Comparison of ENCODE assay signal across 8 cellular contexts in the genomic region with DNA sequence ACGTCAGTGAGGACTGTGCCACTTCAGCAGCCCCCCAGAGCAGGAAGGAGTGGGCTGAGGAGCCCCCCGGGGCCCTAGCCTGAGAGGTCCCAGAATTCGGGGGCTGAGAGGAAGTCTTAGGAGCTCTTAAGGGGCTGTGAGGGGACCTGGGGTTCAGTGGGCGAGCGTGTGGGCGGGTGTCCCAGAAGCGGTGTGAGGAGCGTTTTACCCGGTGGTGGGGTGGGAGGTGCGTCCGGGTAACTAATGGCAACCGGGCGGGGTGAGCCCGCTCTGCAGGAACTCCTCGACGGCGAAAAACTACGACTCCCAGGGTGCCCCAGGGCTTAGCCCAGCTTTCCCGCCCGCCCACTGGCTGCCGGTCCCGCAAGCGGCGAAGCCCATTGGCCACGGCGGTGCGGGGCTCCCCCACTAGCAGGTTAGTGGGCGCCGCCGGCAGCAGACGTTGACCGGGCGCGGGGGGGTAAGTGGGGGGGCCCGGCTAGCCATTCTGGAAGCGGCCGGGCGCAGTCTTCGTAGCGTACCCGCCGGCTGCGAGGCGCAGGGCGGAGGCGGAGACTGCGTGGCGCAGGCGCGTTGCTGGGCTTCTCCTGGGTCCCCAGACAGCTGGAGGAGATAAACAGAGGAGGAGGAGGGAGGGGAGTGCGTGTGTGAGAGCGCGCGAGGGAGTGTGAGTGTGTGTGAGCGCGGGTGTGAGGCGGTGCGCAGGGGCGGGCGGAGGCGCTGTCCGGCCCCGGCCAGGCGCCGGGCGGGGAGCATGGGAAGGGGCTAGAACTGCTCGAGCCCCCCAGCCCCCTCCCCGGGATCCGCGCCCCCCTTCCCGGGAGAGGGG. TPM values are rescaled to one million over a fixed set of nuclear protein-coding genes. Genes with fewer than 3 reads are reported as not detected.
DNase-seq lines count a peak whose midpoint lies in the region; ATAC-seq and TF ChIP-seq lines count a peak whose summit lies in the region.

A gene with protein sequence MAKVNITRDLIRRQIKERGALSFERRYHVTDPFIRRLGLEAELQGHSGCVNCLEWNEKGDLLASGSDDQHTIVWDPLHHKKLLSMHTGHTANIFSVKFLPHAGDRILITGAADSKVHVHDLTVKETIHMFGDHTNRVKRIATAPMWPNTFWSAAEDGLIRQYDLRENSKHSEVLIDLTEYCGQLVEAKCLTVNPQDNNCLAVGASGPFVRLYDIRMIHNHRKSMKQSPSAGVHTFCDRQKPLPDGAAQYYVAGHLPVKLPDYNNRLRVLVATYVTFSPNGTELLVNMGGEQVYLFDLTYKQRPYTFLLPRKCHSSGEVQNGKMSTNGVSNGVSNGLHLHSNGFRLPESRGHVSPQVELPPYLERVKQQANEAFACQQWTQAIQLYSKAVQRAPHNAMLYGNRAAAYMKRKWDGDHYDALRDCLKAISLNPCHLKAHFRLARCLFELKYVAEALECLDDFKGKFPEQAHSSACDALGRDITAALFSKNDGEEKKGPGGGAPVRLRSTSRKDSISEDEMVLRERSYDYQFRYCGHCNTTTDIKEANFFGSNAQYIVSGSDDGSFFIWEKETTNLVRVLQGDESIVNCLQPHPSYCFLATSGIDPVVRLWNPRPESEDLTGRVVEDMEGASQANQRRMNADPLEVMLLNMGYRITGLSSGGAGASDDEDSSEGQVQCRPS (plus strand): TSS at position 579 of the 829 bp plus-strand sequence. CDS start 26,423 bp downstream, outside the sequence.

- TF ChIP-seq CTCF in CD8-positive, alpha-beta T cell (IDR thresholded peaks at IDR 0.05): no peak
- TF ChIP-seq CTCF in lower lobe of right lung (IDR thresholded peaks at IDR 0.05): no peak

- H3K36me3 Mint-ChIP-seq in CD8-positive, alpha-beta T cell: peaks cover 6% of the 10 kb centered on the region

- H3K27me3 Mint-ChIP-seq in CD8-positive, alpha-beta T cell (ENCODE audit: low read depth): no peaks in the 10 kb centered on the region

- H3K4me3 Mint-ChIP-seq in CD8-positive, alpha-beta T cell: peak within 1 kb of the TSS; percentile 99

- H3K9me3 ChIP-seq in CD8-positive, alpha-beta T cell (ENCODE audit: low read length): no peaks in the 10 kb centered on the region
- no peaks in the 10 kb centered on the region for H3K9me3 ChIP-seq in ectodermal cell (ENCODE audit: control insufficient read depth, low read length)
- H3K9me3 ChIP-seq in lower lobe of right lung: no peaks in the 10 kb centered on the region

- peak; percentile 97 to 99 (median 98) for DNase-seq in CD8-positive, alpha-beta T cell
- DNase-seq in HS-27A (ENCODE audit: low read depth) (peak; percentile 92), NK-92 (lab: John Stamatoyannopoulos, UW; ENCODE audit: unreplicated experiment) (peak; percentile 91), lower lobe of right lung (peak; percentile 99)
- peak; percentile 90 to 97 for DNase-seq in activated CD8-positive, alpha-beta memory T cell treated with anti-CD3 and anti-CD28 coated beads for 1 hour (ENCODE audit: extremely low read depth in 1 of 2, low read depth in 1 of 2)
- peak; percentile 95 to 98 (median 97) for DNase-seq in stimulated activated CD4-positive, alpha-beta T cell treated with anti-CD3 and anti-CD28 coated beads, TNF-alpha, amount 100 ng/mL, for 24 hours (ENCODE audit: low read depth in 3 of 3)

- POLR2A ChIA-PET in CD8-positive, alpha-beta T cell (lab: Charles Lee): interaction anchor here (0.6 to 1.7 kb wide), 10 partner anchors 8 to 122 kb away, joined by 3 to 9 read pairs (median 4); a partner anchor contains a TSS

- H3K36me3 ChIP-seq in CD8-positive, alpha-beta T cell (ENCODE audit: insufficient read depth, low read length): no peaks in the 10 kb centered on the region
- H3K36me3 ChIP-seq in ectodermal cell (ENCODE audit: control insufficient read depth, insufficient read depth, low read length): no peaks in the 10 kb centered on the region
- H3K36me3 ChIP-seq in lower lobe of right lung: no peaks in the 10 kb centered on the region

- H3K27ac ChIP-seq in CD8-positive, alpha-beta T cell (ENCODE audit: low read depth, low read length): peak within 1 kb of the TSS; percentile 74
- H3K27ac ChIP-seq in ectodermal cell (ENCODE audit: insufficient read depth, low read depth, low read length, poor library complexity, severe bottlenecking) (no peak within 1 kb of the TSS), lower lobe of right lung (peak within 1 kb of the TSS; percentile 84)

- H3K4me1 ChIP-seq in CD8-positive, alpha-beta T cell (ENCODE audit: insufficient read depth, low read length): peaks cover 25% of the 10 kb centered on the region
- H3K4me1 ChIP-seq in ectodermal cell (ENCODE audit: control insufficient read depth, insufficient read depth, low read length) (peaks cover 11% of the 10 kb centered on the region), lower lobe of right lung (peaks cover 22% of the 10 kb centered on the region)

- 2 to 3% methylated on average over 71 of the region's 71 CpGs for WGBS in ectodermal cell, 2 experiments

- no peaks in the 10 kb centered on the region for H3K27me3 ChIP-seq in CD8-positive, alpha-beta T cell (ENCODE audit: insufficient read depth, low read length)
- H3K27me3 ChIP-seq in ectodermal cell (ENCODE audit: control insufficient read depth, insufficient read depth, low read length, poor library complexity, severe bottlenecking) (no peaks in the 10 kb centered on the region), lower lobe of right lung (ENCODE audit: low read depth) (no peaks in the 10 kb centered on the region)

- H3K27ac Mint-ChIP-seq in CD8-positive, alpha-beta T cell: peak within 1 kb of the TSS; percentile 95

- CTCF ChIA-PET in CD8-positive, alpha-beta T cell (lab: Charles Lee): interaction anchor here (0.9 to 1.2 kb wide), 4 partner anchors 9 to 371 kb away, joined by 3 read pairs; no protein-coding TSS in a partner anchor

- intact Hi-C loops in CD8-positive, alpha-beta T cell (cut with DNase I, micrococcal nuclease): loop anchor here (1.0 to 10.0 kb wide), 13 partner anchors 79 to 917 kb away; a partner anchor contains a TSS
- intact Hi-C loops in lower lobe of right lung (cut with DNase I): no loop called here

- peaks cover 37% of the 10 kb centered on the region for H3K4me1 Mint-ChIP-seq in CD8-positive, alpha-beta T cell (ENCODE audit: low read depth)

- H3K4me3 ChIP-seq in CD8-positive, alpha-beta T cell (ENCODE audit: low read depth, low read length): peak within 1 kb of the TSS; percentile 66
- H3K4me3 ChIP-seq in ectodermal cell (ENCODE audit: insufficient read depth, low read depth, low read length): peak within 1 kb of the TSS; percentile 66
- H3K4me3 ChIP-seq in lower lobe of right lung: peak within 1 kb of the TSS; percentile 91

- ATAC-seq in CD8-positive, alpha-beta T cell: peak; percentile 90
- ATAC-seq in GM19467 (IDR thresholded peaks at IDR 0.05; ENCODE audit: unreplicated experiment) (peak; percentile 95), lower lobe of right lung (peak; percentile 98 to 99)

- H3K9me3 Mint-ChIP-seq in CD8-positive, alpha-beta T cell: no peaks in the 10 kb centered on the region

RNA-seq across cellular contexts. Expression of the gene that starts here (rescaled TPM):
- total RNA-seq in CD8-positive, alpha-beta T cell: 10 to 100 TPM; 17.8 to 18.1 TPM
- 50.0 TPM for polyA plus RNA-seq in ectodermal cell (2013, experiment 1 of 4)
- 53.1 TPM for polyA plus RNA-seq in ectodermal cell (2013, experiment 2 of 4)
- polyA plus RNA-seq in ectodermal cell (2013, experiment 3 of 4): 37.9 TPM
- polyA plus RNA-seq in ectodermal cell (2013, experiment 4 of 4): 42.4 TPM
- 45.7 TPM for total RNA-seq in lower lobe of right lung
